In genomic region chr6:33453361-33454008, GRCh38 we compare ENCODE assay signal across 8 cellular contexts. TPM values are rescaled to one million over a fixed set of nuclear protein-coding genes. Genes with fewer than 3 reads are reported as not detected.
DNase-seq lines count a peak whose midpoint lies in the region; ATAC-seq, FAIRE-seq and TF ChIP-seq lines count a peak whose summit lies in the region.

No MANE protein-coding gene starts in this region.

- H3K4me1 ChIP-seq in A549 (peaks cover 10% of the 10 kb centered on the region; the same call in 2 of the 3 replicates), lung (ENCODE audit: control insufficient read depth in 2 of 2, insufficient read depth in 2 of 2, low read length in 2 of 2) (peaks cover 6% of the 10 kb centered on the region in 2 donors), aorta (ENCODE audit: control insufficient read depth in 1 of 2, insufficient read depth in 2 of 2, low read length in 2 of 2) (no peaks in the 10 kb centered on the region)

- peak overlapping the region; percentile 98 for H3K4me2 ChIP-seq in A549

- DNase-seq in A549 (ENCODE audit: low read depth in 1 of 2, low spot score in 1 of 2) (no peak), HFF-Myc (ENCODE audit: extremely low read depth, low read depth) (no peak), astrocyte of the hippocampus (ENCODE audit: low read depth, low spot score) (peak; percentile 11), lung (ENCODE audit: low spot score) (no peak), aorta (no peak), NOMO-1 (lab: John Stamatoyannopoulos, UW; ENCODE audit: unreplicated experiment in 2 of 2) (no peak)
- DNase-seq in stimulated activated CD8-positive, alpha-beta memory T cell treated with anti-CD3 and anti-CD28 coated beads, Interleukin-4, amount 100 ng/mL, for 48 hours = no peak

- TF ChIP-seq POLR2A in A549 (IDR thresholded peaks at IDR 0.05; ENCODE audit: low read length) = no peak

- no peak for ATAC-seq in A549
- no peak for ATAC-seq in lung (ENCODE audit: insufficient read depth, low FRiP score)
- no peak for ATAC-seq in aorta (ENCODE audit: low FRiP score)
- ATAC-seq in GM18858 (IDR thresholded peaks at IDR 0.05; ENCODE audit: unreplicated experiment) = no peak

- TF ChIP-seq EP300 in A549 (IDR thresholded peaks at IDR 0.05) = no peak

- CTCF ChIA-PET in A549 (lab: Yijun Ruan, JAX) = interaction anchor here (2.0 kb wide), 1 partner anchor 27 kb away, joined by 12 read pairs; no protein-coding TSS in a partner anchor

- POLR2A ChIA-PET in A549 (lab: Yijun Ruan, JAX) = interaction anchor here (0.6 to 2.3 kb wide), 7 partner anchors 13 to 165 kb away, joined by 4 to 11 read pairs (median 5); partner anchors contain the start of gene WDR46

- intact Hi-C loops in aorta (cut with DNase I) = loop anchor here (5.0 to 10.0 kb wide), 3 partner anchors 41 to 249 kb away; partner anchors contain the start of genes HSD17B8 (in 1 of the 2), PHF1 (in 1 of the 2), RING1 (in 1 of the 2) and RXRB (in 1 of the 2)

- TF ChIP-seq RAD21 in A549 (conservative IDR thresholded peaks at IDR 0.05 in 1 of 2, IDR thresholded peaks at IDR 0.05 in 1 of 2) = no peak

- TF ChIP-seq CTCF in A549 (IDR thresholded peaks at IDR 0.05) (no peak), HFF-Myc (IDR thresholded peaks at IDR 0.05; ENCODE audit: low read depth, low read length, missing control alignments) (no peak), lung (IDR thresholded peaks at IDR 0.05; ENCODE audit: control extremely low read depth, extremely low read depth) (no peak)

- H3K27me3 ChIP-seq in lung (ENCODE audit: control insufficient read depth, insufficient read depth) = no peaks in the 10 kb centered on the region
- H3K27me3 ChIP-seq in aorta (ENCODE audit: control insufficient read depth in 1 of 2, insufficient read depth in 2 of 2, low read length in 1 of 2) = no peaks in the 10 kb centered on the region

- H3K4me3 ChIP-seq in A549 (peak overlapping the region; percentile 97), HFF-Myc (replicated peaks; ENCODE audit: low read depth, low read length) (peak overlapping the region; percentile 90), lung (peak overlapping the region; percentile 75), aorta (ENCODE audit: low read length in 2 of 2) (peak overlapping the region; percentile 29 to 36)

- H3K27ac ChIP-seq in A549 (peak overlapping the region; percentile 93 to 95), lung (ENCODE audit: low read depth in 1 of 2, low read length in 1 of 2) (peak overlapping the region in 1 of 2 donors; percentile 71), aorta (ENCODE audit: low read depth in 1 of 2, low read length in 2 of 2) (no peak overlapping the region)

- peaks cover 0 to 12% of the 10 kb centered on the region in 2 donors for H3K36me3 ChIP-seq in lung (ENCODE audit: control insufficient read depth in 2 of 2, insufficient read depth in 2 of 2, low read length in 2 of 2)
- H3K36me3 ChIP-seq in aorta (ENCODE audit: control insufficient read depth in 1 of 2, insufficient read depth in 2 of 2, low read length in 1 of 2) = no peaks in the 10 kb centered on the region

- 14% methylated on average over 12 of the region's 12 CpGs for WGBS in A549 (ENCODE audit: missing lambda C conversion rate)
- WGBS in lung, 2 donors = 0 to 1% methylated on average over 12 of the region's 12 CpGs
- WGBS in aorta, 2 donors = 3% methylated on average over 12 of the region's 12 CpGs

- no peaks in the 10 kb centered on the region for H3K9me3 ChIP-seq in A549
- peaks cover 0 to 2% of the 10 kb centered on the region in 2 donors for H3K9me3 ChIP-seq in lung (ENCODE audit: control insufficient read depth in 2 of 2, insufficient read depth in 1 of 2, low read length in 1 of 2)
- no peaks in the 10 kb centered on the region for H3K9me3 ChIP-seq in aorta (ENCODE audit: control insufficient read depth, low read length)

- FAIRE-seq in A549 (lab: Jason Lieb, UNC) = no peak

TF ChIP-seq in A549, 52 proteins besides CTCF, POLR2A, EP300 and RAD21 (continues in another document):
- no peak for TF ChIP-seq POLR2AphosphoS2 (conservative IDR thresholded peaks at IDR 0.05; ENCODE audit: low read length)
- no peak for TF ChIP-seq NR3C1 (IDR thresholded peaks at IDR 0.05)
- TF ChIP-seq, protein P1, sequence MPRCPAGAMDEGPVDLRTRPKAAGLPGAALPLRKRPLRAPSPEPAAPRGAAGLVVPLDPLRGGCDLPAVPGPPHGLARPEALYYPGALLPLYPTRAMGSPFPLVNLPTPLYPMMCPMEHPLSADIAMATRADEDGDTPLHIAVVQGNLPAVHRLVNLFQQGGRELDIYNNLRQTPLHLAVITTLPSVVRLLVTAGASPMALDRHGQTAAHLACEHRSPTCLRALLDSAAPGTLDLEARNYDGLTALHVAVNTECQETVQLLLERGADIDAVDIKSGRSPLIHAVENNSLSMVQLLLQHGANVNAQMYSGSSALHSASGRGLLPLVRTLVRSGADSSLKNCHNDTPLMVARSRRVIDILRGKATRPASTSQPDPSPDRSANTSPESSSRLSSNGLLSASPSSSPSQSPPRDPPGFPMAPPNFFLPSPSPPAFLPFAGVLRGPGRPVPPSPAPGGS (IDR thresholded peaks at IDR 0.05) = no peak
- TF ChIP-seq USF2 (IDR thresholded peaks at IDR 0.05) = no peak
- TF ChIP-seq ESRRA (IDR thresholded peaks at IDR 0.05; ENCODE audit: borderline replicate concordance, low read length) = no peak
- TF ChIP-seq ZNF302 (CRISPR knock-in tag; IDR thresholded peaks at IDR 0.05) = no peak
- TF ChIP-seq FOSL2 (IDR thresholded peaks at IDR 0.05) = no peak
- no peak for TF ChIP-seq FOSL2 (CRISPR knock-in tag; IDR thresholded peaks at IDR 0.05)
- TF ChIP-seq CBX2 (IDR thresholded peaks at IDR 0.05; ENCODE audit: borderline replicate concordance, low read depth) = no peak
- no peak for TF ChIP-seq HOXB13 (CRISPR knock-in tag; IDR thresholded peaks at IDR 0.05; ENCODE audit: low read depth)
- TF ChIP-seq EHF (CRISPR knock-in tag; IDR thresholded peaks at IDR 0.05) = no peak
- TF ChIP-seq HOXA7 (CRISPR knock-in tag; IDR thresholded peaks at IDR 0.05) = no peak
- TF ChIP-seq, protein P2, sequence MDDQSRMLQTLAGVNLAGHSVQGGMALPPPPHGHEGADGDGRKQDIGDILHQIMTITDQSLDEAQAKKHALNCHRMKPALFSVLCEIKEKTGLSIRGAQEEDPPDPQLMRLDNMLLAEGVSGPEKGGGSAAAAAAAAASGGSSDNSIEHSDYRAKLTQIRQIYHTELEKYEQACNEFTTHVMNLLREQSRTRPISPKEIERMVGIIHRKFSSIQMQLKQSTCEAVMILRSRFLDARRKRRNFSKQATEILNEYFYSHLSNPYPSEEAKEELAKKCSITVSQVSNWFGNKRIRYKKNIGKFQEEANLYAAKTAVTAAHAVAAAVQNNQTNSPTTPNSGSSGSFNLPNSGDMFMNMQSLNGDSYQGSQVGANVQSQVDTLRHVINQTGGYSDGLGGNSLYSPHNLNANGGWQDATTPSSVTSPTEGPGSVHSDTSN (IDR thresholded peaks at IDR 0.05) = no peak
- no peak for TF ChIP-seq CBX8 (IDR thresholded peaks at IDR 0.05)
- TF ChIP-seq ZC3H11A (IDR thresholded peaks at IDR 0.05) = no peak

RNA-seq across cellular contexts. Expression of gene ZBTB9, which starts 0.9 kb away (rescaled TPM):
- 6.9 and 9.5 TPM in 2 replicates for polyA plus RNA-seq in A549 (2011; rRNA removed)
- polyA plus RNA-seq in A549 (2012; cell fraction: cytosol; rRNA removed) = 3.2 and 4.1 TPM in 2 replicates
- polyA plus RNA-seq in A549 (2012; cell fraction: nucleus; rRNA removed) = 7.9 and 9.2 TPM in 2 replicates
- polyA plus RNA-seq in A549 (2017; fragmentation: RNase III; extraction: RNeasy Plus Mini Kit Qiagen cat#74134 plus additional on column Dnase treatment) = 9.1 to 9.9 TPM (median 9.5 TPM) in 3 replicates
- polyA minus RNA-seq in A549 (2011; rRNA and poly(A)+ RNA removed) = 13.9 and 18.0 TPM in 2 replicates
- 1 to 10 TPM; 4.0 to 7.9 TPM for total RNA-seq in lung
- 1 to 10 TPM; 4.1 to 4.8 TPM for polyA plus RNA-seq in lung
- total RNA-seq in aorta = 1 to 10 TPM; 3.0 to 4.2 TPM
- 1 to 10 TPM; 1.4 to 1.5 TPM for polyA plus RNA-seq in aorta

RNA-seq across cellular contexts. Expression of gene SYNGAP1, which starts 33.6 kb away (rescaled TPM):
- polyA plus RNA-seq in A549 (2011; rRNA removed) = 2.2 and 3.6 TPM in 2 replicates
- polyA plus RNA-seq in A549 (2012; cell fraction: cytosol; rRNA removed) = 3.3 and 4.1 TPM in 2 replicates
- 15.8 and 16.4 TPM in 2 replicates for polyA plus RNA-seq in A549 (2012; cell fraction: nucleus; rRNA removed)
- 6.9 to 10.8 TPM (median 9.2 TPM) in 3 replicates for polyA plus RNA-seq in A549 (2017; fragmentation: RNase III; extraction: RNeasy Plus Mini Kit Qiagen cat#74134 plus additional on column Dnase treatment)
- 1.5 and 2.3 TPM in 2 replicates for polyA minus RNA-seq in A549 (2011; rRNA and poly(A)+ RNA removed)
- 10 to 100 TPM; 10.8 to 32.0 TPM for total RNA-seq in lung
- polyA plus RNA-seq in lung = 10 to 100 TPM in 1 of 2 donors, 1 to 10 TPM in 1; 9.2 to 13.2 TPM
- 10 to 100 TPM; 31.7 to 39.4 TPM for total RNA-seq in aorta
- 10 to 100 TPM in 1 of 2 donors, 1 to 10 TPM in 1; 4.4 to 16.4 TPM for polyA plus RNA-seq in aorta

RNA-seq across cellular contexts. Expression of gene CUTA, which starts 35.6 kb away (rescaled TPM):
- polyA plus RNA-seq in A549 (2011; rRNA removed) (98.9 and 106 TPM in 2 replicates), A549 (2017; fragmentation: RNase III; extraction: RNeasy Plus Mini Kit Qiagen cat#74134 plus additional on column Dnase treatment) (171 to 175 TPM (median 172 TPM) in 3 replicates), lung (100 to 1,000 TPM; 122 to 275 TPM), aorta (100 to 1,000 TPM; 120 to 191 TPM)
- polyA plus RNA-seq in A549 (2012; cell fraction: cytosol; rRNA removed) = 203 and 209 TPM in 2 replicates
- polyA plus RNA-seq in A549 (2012; cell fraction: nucleus; rRNA removed) = 194 and 236 TPM in 2 replicates
- polyA minus RNA-seq in A549 (2011; rRNA and poly(A)+ RNA removed) = 52.4 and 69.0 TPM in 2 replicates
- total RNA-seq in lung (100 to 1,000 TPM in 1 of 2 donors, 10 to 100 TPM in 1; 88.7 to 134 TPM), aorta (100 to 1,000 TPM in 1 of 2 donors, 10 to 100 TPM in 1; 89.9 to 111 TPM)

RNA-seq across cellular contexts. Expression of gene PHF1, which starts 42.7 kb away (rescaled TPM):
- 14.0 and 21.2 TPM in 2 replicates for polyA plus RNA-seq in A549 (2011; rRNA removed)
- 16.8 and 18.5 TPM in 2 replicates for polyA plus RNA-seq in A549 (2012; cell fraction: cytosol; rRNA removed)
- 69.5 and 80.6 TPM in 2 replicates for polyA plus RNA-seq in A549 (2012; cell fraction: nucleus; rRNA removed)
- polyA plus RNA-seq in A549 (2017; fragmentation: RNase III; extraction: RNeasy Plus Mini Kit Qiagen cat#74134 plus additional on column Dnase treatment) = 16.6 to 21.6 TPM (median 21.4 TPM) in 3 replicates
- polyA minus RNA-seq in A549 (2011; rRNA and poly(A)+ RNA removed) = 10.6 and 13.2 TPM in 2 replicates
- 10 to 100 TPM; 30.9 to 49.3 TPM for total RNA-seq in lung
- 100 to 1,000 TPM in 1 of 2 donors, 10 to 100 TPM in 1; 40.8 to 121 TPM for polyA plus RNA-seq in lung
- total RNA-seq in aorta = 10 to 100 TPM; 86.4 to 92.8 TPM
- 100 to 1,000 TPM in 1 of 2 donors, 10 to 100 TPM in 1; 49.8 to 218 TPM for polyA plus RNA-seq in aorta

Comparison
In these comparisons a context has a peak if more than half of its experiments do, and no peak if none do; other contexts are left out.
1. H3K27ac ChIP-seq: peak in A549 (2 of 2); none in aorta (0 of 2).
2. H3K4me3 ChIP-seq: peak in every context shown above with its lines; median percentile 97 in A549; 90 in HFF-Myc; 75 in lung; 32 in aorta.